ENCODE assay signal across 1 cellular context in the genomic region with DNA sequence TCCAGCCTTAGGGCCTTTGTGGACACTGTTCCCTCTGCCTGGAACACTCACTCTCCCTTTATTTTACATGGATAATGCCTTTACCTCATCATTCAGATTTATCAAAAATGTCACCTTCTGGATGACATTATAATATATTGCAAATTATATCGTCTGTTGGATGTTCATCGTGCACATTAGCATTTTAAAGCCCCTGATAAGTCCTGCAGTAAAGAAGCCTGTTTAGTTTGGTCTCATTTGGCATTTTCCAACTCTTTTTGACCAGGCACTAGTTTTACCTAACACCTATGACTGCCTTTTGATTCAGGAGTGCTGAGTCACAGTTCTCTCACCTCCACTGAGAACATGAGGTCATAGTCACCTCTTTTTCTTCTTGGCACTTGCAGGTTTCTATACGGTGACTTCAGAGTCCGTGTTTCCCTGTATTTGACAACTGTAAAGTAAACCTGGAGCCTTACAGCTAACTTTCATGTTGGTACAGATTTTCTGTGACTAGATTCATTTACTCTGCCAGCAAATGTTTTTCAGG.
TF ChIP-seq lines count a peak whose summit lies in the region.

No MANE protein-coding gene starts in this region.

TF ChIP-seq in GM23338, 12 proteins besides CTCF, POLR2A, EP300 and RAD21 (continued from another document):
- TF ChIP-seq REST (IDR thresholded peaks at IDR 0.05; ENCODE audit: unreplicated experiment): no peak
- TF ChIP-seq ETS1 (IDR thresholded peaks at IDR 0.05): no peak
- no peak for TF ChIP-seq EZH2 (IDR thresholded peaks at IDR 0.05; ENCODE audit: low read depth, unreplicated experiment)
- no peak for TF ChIP-seq POLR2AphosphoS5 (IDR thresholded peaks at IDR 0.05; ENCODE audit: low read depth)
- TF ChIP-seq, protein P1, sequence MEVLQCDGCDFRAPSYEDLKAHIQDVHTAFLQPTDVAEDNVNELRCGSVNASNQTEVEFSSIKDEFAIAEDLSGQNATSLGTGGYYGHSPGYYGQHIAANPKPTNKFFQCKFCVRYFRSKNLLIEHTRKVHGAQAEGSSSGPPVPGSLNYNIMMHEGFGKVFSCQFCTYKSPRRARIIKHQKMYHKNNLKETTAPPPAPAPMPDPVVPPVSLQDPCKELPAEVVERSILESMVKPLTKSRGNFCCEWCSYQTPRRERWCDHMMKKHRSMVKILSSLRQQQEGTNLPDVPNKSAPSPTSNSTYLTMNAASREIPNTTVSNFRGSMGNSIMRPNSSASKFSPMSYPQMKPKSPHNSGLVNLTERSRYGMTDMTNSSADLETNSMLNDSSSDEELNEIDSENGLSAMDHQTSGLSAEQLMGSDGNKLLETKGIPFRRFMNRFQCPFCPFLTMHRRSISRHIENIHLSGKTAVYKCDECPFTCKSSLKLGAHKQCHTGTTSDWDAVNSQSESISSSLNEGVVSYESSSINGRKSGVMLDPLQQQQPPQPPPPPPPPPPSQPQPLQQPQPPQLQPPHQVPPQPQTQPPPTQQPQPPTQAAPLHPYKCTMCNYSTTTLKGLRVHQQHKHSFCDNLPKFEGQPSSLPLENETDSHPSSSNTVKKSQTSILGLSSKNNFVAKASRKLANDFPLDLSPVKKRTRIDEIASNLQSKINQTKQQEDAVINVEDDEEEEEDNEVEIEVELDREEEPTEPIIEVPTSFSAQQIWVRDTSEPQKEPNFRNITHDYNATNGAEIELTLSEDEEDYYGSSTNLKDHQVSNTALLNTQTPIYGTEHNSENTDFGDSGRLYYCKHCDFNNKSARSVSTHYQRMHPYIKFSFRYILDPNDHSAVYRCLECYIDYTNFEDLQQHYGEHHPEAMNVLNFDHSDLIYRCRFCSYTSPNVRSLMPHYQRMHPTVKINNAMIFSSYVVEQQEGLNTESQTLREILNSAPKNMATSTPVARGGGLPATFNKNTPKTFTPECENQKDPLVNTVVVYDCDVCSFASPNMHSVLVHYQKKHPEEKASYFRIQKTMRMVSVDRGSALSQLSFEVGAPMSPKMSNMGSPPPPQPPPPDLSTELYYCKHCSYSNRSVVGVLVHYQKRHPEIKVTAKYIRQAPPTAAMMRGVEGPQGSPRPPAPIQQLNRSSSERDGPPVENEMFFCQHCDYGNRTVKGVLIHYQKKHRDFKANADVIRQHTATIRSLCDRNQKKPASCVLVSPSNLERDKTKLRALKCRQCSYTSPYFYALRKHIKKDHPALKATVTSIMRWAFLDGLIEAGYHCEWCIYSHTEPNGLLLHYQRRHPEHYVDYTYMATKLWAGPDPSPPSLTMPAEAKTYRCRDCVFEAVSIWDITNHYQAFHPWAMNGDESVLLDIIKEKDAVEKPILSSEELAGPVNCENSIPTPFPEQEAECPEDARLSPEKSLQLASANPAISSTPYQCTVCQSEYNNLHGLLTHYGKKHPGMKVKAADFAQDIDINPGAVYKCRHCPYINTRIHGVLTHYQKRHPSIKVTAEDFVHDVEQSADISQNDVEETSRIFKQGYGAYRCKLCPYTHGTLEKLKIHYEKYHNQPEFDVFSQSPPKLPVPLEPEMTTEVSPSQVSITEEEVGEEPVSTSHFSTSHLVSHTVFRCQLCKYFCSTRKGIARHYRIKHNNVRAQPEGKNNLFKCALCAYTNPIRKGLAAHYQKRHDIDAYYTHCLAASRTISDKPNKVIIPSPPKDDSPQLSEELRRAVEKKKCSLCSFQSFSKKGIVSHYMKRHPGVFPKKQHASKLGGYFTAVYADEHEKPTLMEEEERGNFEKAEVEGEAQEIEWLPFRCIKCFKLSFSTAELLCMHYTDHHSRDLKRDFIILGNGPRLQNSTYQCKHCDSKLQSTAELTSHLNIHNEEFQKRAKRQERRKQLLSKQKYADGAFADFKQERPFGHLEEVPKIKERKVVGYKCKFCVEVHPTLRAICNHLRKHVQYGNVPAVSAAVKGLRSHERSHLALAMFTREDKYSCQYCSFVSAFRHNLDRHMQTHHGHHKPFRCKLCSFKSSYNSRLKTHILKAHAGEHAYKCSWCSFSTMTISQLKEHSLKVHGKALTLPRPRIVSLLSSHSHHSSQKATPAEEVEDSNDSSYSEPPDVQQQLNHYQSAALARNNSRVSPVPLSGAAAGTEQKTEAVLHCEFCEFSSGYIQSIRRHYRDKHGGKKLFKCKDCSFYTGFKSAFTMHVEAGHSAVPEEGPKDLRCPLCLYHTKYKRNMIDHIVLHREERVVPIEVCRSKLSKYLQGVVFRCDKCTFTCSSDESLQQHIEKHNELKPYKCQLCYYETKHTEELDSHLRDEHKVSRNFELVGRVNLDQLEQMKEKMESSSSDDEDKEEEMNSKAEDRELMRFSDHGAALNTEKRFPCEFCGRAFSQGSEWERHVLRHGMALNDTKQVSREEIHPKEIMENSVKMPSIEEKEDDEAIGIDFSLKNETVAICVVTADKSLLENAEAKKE (CRISPR knock-in tag; IDR thresholded peaks at IDR 0.05): no peak
- no peak for TF ChIP-seq ZNF331 (CRISPR knock-in tag; IDR thresholded peaks at IDR 0.05; ENCODE audit: low read depth)
- TF ChIP-seq STAT1 (IDR thresholded peaks at IDR 0.05; ENCODE audit: unreplicated experiment): no peak
